Comparison of ENCODE assay signal across 8 cellular contexts in the genomic region with DNA sequence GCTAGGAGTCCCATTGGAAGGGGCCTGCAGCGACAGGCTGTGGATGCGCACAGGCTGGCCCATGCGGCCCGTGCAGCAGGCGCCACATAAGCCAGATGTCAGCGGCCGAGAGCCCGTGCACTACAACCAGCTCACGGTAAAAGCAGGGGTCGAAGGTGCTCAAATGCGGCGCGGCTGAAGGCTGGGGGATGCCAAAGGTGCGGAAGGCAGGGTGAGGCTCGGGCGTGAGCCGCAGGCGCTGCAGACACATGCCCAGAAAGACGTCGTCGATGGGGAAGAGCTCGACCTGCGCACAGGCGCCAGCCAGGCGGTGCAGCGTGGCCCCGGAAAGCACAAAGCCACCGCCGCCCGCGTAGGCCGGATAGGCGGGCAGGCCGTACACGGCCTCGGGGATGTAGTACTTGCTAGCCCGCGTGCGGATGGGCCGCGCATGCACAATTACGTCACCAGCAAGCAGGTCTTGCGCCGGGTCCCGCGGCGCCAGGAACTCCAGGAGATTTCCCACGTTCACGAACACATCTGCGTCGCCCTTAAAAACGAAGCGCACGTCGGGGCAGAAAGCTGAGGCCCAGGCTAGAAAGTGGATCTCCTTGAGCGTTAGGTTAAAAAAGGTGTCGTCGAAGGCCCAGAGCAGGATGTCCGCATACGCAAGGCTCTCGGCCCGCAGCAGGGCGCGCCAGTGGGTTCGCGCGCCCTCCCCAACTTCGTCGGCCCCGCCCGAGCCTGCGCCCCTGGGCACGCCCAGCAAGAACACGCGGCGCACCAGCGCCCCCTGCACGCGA. TPM values are rescaled to one million over a fixed set of nuclear protein-coding genes. Genes with fewer than 3 reads are reported as not detected.
DNase-seq lines count a peak whose midpoint lies in the region; ATAC-seq, FAIRE-seq and TF ChIP-seq lines count a peak whose summit lies in the region.

No MANE protein-coding gene starts in this region.

- peaks cover 36% of the 10 kb centered on the region for H3K27me3 Mint-ChIP-seq in progenitor cell of endocrine pancreas

- DNase-seq in ELF-1 (ENCODE audit: low read depth, low spot score) (peak; percentile 83), Panc1 (ENCODE audit: low read depth, low spot score) (no peak), fibroblast of villous mesenchyme (ENCODE audit: low read depth) (no peak), progenitor cell of endocrine pancreas (ENCODE audit: low spot score, unreplicated experiment) (no peak), GM12891 (ENCODE audit: insufficient read length, low spot score) (no peak), GM10248 (ENCODE audit: extremely low spot score) (no peak), NCI-H524 (lab: John Stamatoyannopoulos, UW) (no peak), activated gamma-delta T cell treated with Interleukin-2 at 50 U/mL for 16 hours (no peak)

- peaks cover 10% of the 10 kb centered on the region for H3K36me3 Mint-ChIP-seq in progenitor cell of endocrine pancreas (ENCODE audit: insufficient read depth)

- no peaks in the 10 kb centered on the region for H3K9me3 Mint-ChIP-seq in progenitor cell of endocrine pancreas (ENCODE audit: low read depth)

- no peaks in the 10 kb centered on the region for H3K27me3 ChIP-seq in Panc1 (ENCODE audit: control insufficient read depth, insufficient read depth, low read length)

- H3K4me3 ChIP-seq in Panc1 (ENCODE audit: low read depth in 2 of 2, low read length in 2 of 2) (peak overlapping the region; percentile 29 to 56), fibroblast of villous mesenchyme (ENCODE audit: low read depth, low read length) (peak overlapping the region; percentile 79)

- H3K4me3 Mint-ChIP-seq in progenitor cell of endocrine pancreas (ENCODE audit: low read depth) = no peak overlapping the region

- intact Hi-C loops in Panc1 (cut with micrococcal nuclease; ENCODE audit: unreplicated experiment) = loop anchor here (10.0 kb wide), 2 partner anchors 135 to 175 kb away; no protein-coding TSS in a partner anchor

- BruUV-seq in Panc1 (replicated peaks; lab: Mats Ljungman, UMichigan) = no TSS peak

- TF ChIP-seq POLR2A in GM12891 (IDR thresholded peaks at IDR 0.05; ENCODE audit: low read depth, low read length) = no peak

- FAIRE-seq in GM12891 (lab: Jason Lieb, UNC) = no peak

- no peak overlapping the region for H3K27ac ChIP-seq in Panc1 (ENCODE audit: low read length)

- POLR2A ChIA-PET in Panc1 (lab: Charles Lee) = no interaction called here
- POLR2A ChIA-PET in GM10248 (lab: Yijun Ruan, JAX) = interaction anchor here (0.6 kb wide), 1 partner anchor 24 kb away, joined by 3 read pairs; no protein-coding TSS in a partner anchor

- TF ChIP-seq CTCF in Panc1 (IDR thresholded peaks at IDR 0.05) = peak; percentile 69; the same call in 1 of the 2 replicates
- no peak for TF ChIP-seq CTCF in fibroblast of villous mesenchyme (IDR thresholded peaks at IDR 0.05; ENCODE audit: insufficient read depth, low read depth, low read length)
- peak; percentile 31 for TF ChIP-seq CTCF in progenitor cell of endocrine pancreas (IDR thresholded peaks at IDR 0.05; ENCODE audit: unreplicated experiment)
- no peak for TF ChIP-seq CTCF in GM10248 (IDR thresholded peaks at IDR 0.05; ENCODE audit: control extremely low read depth, extremely low read depth, low read depth, missing control alignments)

- no peak overlapping the region for H3K27ac Mint-ChIP-seq in progenitor cell of endocrine pancreas

- H3K4me1 Mint-ChIP-seq in progenitor cell of endocrine pancreas (ENCODE audit: low read depth) = peaks cover 2% of the 10 kb centered on the region

- ATAC-seq in Panc1 = no peak

- no peaks in the 10 kb centered on the region for H3K36me3 ChIP-seq in Panc1 (ENCODE audit: control insufficient read depth, insufficient read depth, low read length)

- CTCF ChIA-PET in Panc1 (lab: Charles Lee) = no interaction called here
- CTCF ChIA-PET in GM10248 (lab: Yijun Ruan, JAX) = interaction anchor here (1.2 to 1.5 kb wide), 2 partner anchors 20 to 131 kb away, joined by 3 to 4 read pairs; no protein-coding TSS in a partner anchor

- no peaks in the 10 kb centered on the region for H3K9me3 ChIP-seq in Panc1 (ENCODE audit: control insufficient read depth, insufficient read depth, low read depth, low read length)

- peaks cover 5% of the 10 kb centered on the region for H3K4me1 ChIP-seq in Panc1 (ENCODE audit: control insufficient read depth, insufficient read depth, low read length)

- in situ Hi-C loops in Panc1 (cut with HindIII; ENCODE audit: low pct_unique_long_range_greater_than_20kb, low sequenced_read_pairs) = no loop called here

TF ChIP-seq in GM12891, 5 proteins besides CTCF, POLR2A, EP300 and RAD21:
- TF ChIP-seq POLR2AphosphoS5 (IDR thresholded peaks at IDR 0.05; ENCODE audit: low read depth, low read length) (no peak), SPI1 (IDR thresholded peaks at IDR 0.05; ENCODE audit: low read depth, low read length) (no peak), PAX5 (IDR thresholded peaks at IDR 0.05; ENCODE audit: insufficient read depth, low read length, severe bottlenecking) (no peak), TAF1 (IDR thresholded peaks at IDR 0.05; ENCODE audit: low read depth, low read length) (no peak), POU2F2 (IDR thresholded peaks at IDR 0.05; ENCODE audit: low read depth, low read length) (no peak)

RNA-seq across cellular contexts. Expression of a gene that starts 1.3 kb away (rescaled TPM):
- 11.5 TPM for total RNA-seq in Panc1 (2021; ENCODE audit: unreplicated experiment)
- 13.8 TPM for polyA plus RNA-seq in Panc1 (2012; ENCODE audit: insufficient read length)
- total RNA-seq in fibroblast of villous mesenchyme = 41.9 and 46.4 TPM in 2 replicates
- 5.1 TPM in 2 replicates for total RNA-seq in progenitor cell of endocrine pancreas
- 3.2 TPM for polyA plus RNA-seq in GM12891 (2012; ENCODE audit: low read depth, missing spikeins)

RNA-seq across cellular contexts. Expression of a gene that starts 10.2 kb away (rescaled TPM):
- 18.5 TPM for total RNA-seq in Panc1 (2021; ENCODE audit: unreplicated experiment)
- polyA plus RNA-seq in Panc1 (2012; ENCODE audit: insufficient read length) = 32.3 TPM
- total RNA-seq in fibroblast of villous mesenchyme = 12.5 and 18.4 TPM in 2 replicates
- total RNA-seq in progenitor cell of endocrine pancreas = 5.6 and 6.6 TPM in 2 replicates
- polyA plus RNA-seq in GM12891 (2012; ENCODE audit: low read depth, missing spikeins) = 17.2 TPM

RNA-seq across cellular contexts. Expression of a gene that starts 10.3 kb away (rescaled TPM):
- total RNA-seq in Panc1 (2021; ENCODE audit: unreplicated experiment) (17.8 TPM), fibroblast of villous mesenchyme (8.6 and 10.6 TPM in 2 replicates), progenitor cell of endocrine pancreas (1.7 and 2.1 TPM in 2 replicates)
- polyA plus RNA-seq in Panc1 (2012; ENCODE audit: insufficient read length) = 21.9 TPM
- 6.3 TPM for polyA plus RNA-seq in GM12891 (2012; ENCODE audit: low read depth, missing spikeins)

RNA-seq across cellular contexts. Expression of a gene that starts 15.1 kb away (rescaled TPM):
- total RNA-seq in Panc1 (2021; ENCODE audit: unreplicated experiment) = 38.6 TPM
- 53.0 TPM for polyA plus RNA-seq in Panc1 (2012; ENCODE audit: insufficient read length)
- total RNA-seq in fibroblast of villous mesenchyme = 2.6 and 3.0 TPM in 2 replicates
- total RNA-seq in progenitor cell of endocrine pancreas = 2.2 and 6.8 TPM in 2 replicates
- 13.0 TPM for polyA plus RNA-seq in GM12891 (2012; ENCODE audit: low read depth, missing spikeins)

RNA-seq across cellular contexts. Expression of a gene that starts 20.9 kb away (rescaled TPM):
- total RNA-seq in Panc1 (2021; ENCODE audit: unreplicated experiment) (27.9 TPM), fibroblast of villous mesenchyme (11.7 and 12.2 TPM in 2 replicates), progenitor cell of endocrine pancreas (9.4 and 12.7 TPM in 2 replicates)
- polyA plus RNA-seq in Panc1 (2012; ENCODE audit: insufficient read length) = 63.2 TPM
- polyA plus RNA-seq in GM12891 (2012; ENCODE audit: low read depth, missing spikeins) = 10.3 TPM

Comparison
In these comparisons a context has a peak if more than half of its experiments do, and no peak if none do; other contexts are left out.
1. CTCF ChIP-seq: peak in Panc1 (single experiment) and progenitor cell of endocrine pancreas (single experiment); none in fibroblast of villous mesenchyme (single experiment) and GM10248 (single experiment).